ENCODE assay signal across 2 cellular contexts in the genomic region with DNA sequence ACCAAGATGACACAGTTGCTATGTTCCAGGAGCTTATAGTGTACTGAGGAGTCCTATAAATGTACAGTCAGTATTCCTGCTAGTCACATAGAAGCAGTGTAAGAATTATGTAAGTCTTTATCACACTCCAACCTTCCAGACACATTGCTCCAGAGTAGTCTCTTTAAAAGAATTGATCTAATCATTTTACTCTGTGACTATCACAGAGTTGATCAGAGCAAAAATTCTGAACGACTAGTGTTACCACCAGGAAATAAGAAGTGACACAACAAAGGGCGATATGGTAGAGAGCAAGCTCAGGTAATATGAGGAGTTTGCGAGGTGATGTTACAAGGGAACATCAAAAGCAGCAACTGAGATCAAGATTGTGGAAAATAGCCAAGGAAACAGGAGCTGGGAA.
TF ChIP-seq lines count a peak whose summit lies in the region.

No MANE protein-coding gene starts in this region.

TF ChIP-seq in SK-N-SH treated with all-trans-retinoic acid at 6 μM for 48 hours, 23 proteins besides CTCF, POLR2A, EP300 and RAD21 (continued from another document):
- no peak for TF ChIP-seq ESRRG (CRISPR knock-in tag; IDR thresholded peaks at IDR 0.05)
- TF ChIP-seq, protein P1, sequence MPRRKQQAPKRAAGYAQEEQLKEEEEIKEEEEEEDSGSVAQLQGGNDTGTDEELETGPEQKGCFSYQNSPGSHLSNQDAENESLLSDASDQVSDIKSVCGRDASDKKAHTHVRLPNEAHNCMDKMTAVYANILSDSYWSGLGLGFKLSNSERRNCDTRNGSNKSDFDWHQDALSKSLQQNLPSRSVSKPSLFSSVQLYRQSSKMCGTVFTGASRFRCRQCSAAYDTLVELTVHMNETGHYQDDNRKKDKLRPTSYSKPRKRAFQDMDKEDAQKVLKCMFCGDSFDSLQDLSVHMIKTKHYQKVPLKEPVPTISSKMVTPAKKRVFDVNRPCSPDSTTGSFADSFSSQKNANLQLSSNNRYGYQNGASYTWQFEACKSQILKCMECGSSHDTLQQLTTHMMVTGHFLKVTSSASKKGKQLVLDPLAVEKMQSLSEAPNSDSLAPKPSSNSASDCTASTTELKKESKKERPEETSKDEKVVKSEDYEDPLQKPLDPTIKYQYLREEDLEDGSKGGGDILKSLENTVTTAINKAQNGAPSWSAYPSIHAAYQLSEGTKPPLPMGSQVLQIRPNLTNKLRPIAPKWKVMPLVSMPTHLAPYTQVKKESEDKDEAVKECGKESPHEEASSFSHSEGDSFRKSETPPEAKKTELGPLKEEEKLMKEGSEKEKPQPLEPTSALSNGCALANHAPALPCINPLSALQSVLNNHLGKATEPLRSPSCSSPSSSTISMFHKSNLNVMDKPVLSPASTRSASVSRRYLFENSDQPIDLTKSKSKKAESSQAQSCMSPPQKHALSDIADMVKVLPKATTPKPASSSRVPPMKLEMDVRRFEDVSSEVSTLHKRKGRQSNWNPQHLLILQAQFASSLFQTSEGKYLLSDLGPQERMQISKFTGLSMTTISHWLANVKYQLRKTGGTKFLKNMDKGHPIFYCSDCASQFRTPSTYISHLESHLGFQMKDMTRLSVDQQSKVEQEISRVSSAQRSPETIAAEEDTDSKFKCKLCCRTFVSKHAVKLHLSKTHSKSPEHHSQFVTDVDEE (CRISPR knock-in tag; IDR thresholded peaks at IDR 0.05), result no peak
- no peak for TF ChIP-seq ZC3H10 (CRISPR knock-in tag; IDR thresholded peaks at IDR 0.05)
- no peak for TF ChIP-seq GLIS3 (CRISPR knock-in tag; IDR thresholded peaks at IDR 0.05)
- TF ChIP-seq, protein P2, sequence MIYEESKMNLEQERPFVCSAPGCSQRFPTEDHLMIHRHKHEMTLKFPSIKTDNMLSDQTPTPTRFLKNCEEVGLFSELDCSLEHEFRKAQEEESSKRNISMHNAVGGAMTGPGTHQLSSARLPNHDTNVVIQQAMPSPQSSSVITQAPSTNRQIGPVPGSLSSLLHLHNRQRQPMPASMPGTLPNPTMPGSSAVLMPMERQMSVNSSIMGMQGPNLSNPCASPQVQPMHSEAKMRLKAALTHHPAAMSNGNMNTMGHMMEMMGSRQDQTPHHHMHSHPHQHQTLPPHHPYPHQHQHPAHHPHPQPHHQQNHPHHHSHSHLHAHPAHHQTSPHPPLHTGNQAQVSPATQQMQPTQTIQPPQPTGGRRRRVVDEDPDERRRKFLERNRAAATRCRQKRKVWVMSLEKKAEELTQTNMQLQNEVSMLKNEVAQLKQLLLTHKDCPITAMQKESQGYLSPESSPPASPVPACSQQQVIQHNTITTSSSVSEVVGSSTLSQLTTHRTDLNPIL (CRISPR knock-in tag; IDR thresholded peaks at IDR 0.05; ENCODE audit: low read depth), result no peak
- no peak for TF ChIP-seq ZNF70 (CRISPR knock-in tag; IDR thresholded peaks at IDR 0.05)
- no peak for TF ChIP-seq ARNTL (CRISPR knock-in tag; IDR thresholded peaks at IDR 0.05; ENCODE audit: borderline replicate concordance, low read depth)
- TF ChIP-seq, protein P3, sequence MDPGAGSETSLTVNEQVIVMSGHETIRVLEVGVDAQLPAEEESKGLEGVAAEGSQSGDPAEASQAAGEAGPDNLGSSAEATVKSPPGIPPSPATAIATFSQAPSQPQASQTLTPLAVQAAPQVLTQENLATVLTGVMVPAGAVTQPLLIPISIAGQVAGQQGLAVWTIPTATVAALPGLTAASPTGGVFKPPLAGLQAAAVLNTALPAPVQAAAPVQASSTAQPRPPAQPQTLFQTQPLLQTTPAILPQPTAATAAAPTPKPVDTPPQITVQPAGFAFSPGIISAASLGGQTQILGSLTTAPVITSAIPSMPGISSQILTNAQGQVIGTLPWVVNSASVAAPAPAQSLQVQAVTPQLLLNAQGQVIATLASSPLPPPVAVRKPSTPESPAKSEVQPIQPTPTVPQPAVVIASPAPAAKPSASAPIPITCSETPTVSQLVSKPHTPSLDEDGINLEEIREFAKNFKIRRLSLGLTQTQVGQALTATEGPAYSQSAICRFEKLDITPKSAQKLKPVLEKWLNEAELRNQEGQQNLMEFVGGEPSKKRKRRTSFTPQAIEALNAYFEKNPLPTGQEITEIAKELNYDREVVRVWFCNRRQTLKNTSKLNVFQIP (CRISPR knock-in tag; IDR thresholded peaks at IDR 0.05; ENCODE audit: borderline replicate concordance, low read depth), result no peak
- TF ChIP-seq, protein P4, sequence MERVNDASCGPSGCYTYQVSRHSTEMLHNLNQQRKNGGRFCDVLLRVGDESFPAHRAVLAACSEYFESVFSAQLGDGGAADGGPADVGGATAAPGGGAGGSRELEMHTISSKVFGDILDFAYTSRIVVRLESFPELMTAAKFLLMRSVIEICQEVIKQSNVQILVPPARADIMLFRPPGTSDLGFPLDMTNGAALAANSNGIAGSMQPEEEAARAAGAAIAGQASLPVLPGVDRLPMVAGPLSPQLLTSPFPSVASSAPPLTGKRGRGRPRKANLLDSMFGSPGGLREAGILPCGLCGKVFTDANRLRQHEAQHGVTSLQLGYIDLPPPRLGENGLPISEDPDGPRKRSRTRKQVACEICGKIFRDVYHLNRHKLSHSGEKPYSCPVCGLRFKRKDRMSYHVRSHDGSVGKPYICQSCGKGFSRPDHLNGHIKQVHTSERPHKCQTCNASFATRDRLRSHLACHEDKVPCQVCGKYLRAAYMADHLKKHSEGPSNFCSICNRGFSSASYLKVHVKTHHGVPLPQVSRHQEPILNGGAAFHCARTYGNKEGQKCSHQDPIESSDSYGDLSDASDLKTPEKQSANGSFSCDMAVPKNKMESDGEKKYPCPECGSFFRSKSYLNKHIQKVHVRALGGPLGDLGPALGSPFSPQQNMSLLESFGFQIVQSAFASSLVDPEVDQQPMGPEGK (CRISPR knock-in tag; IDR thresholded peaks at IDR 0.05; ENCODE audit: borderline replicate concordance), result no peak
- no peak for TF ChIP-seq RARB (CRISPR knock-in tag; IDR thresholded peaks at IDR 0.05)
- no peak for TF ChIP-seq TOX (CRISPR knock-in tag; IDR thresholded peaks at IDR 0.05; ENCODE audit: borderline replicate concordance)
TF ChIP-seq in SK-N-SH treated with all-trans-retinoic acid at 6 μM for 48 hours: peak in this region for 0.

TF ChIP-seq in SK-N-SH, 30 proteins besides CTCF, POLR2A, EP300 and RAD21 (continued from another document):
- TF ChIP-seq, protein P5, sequence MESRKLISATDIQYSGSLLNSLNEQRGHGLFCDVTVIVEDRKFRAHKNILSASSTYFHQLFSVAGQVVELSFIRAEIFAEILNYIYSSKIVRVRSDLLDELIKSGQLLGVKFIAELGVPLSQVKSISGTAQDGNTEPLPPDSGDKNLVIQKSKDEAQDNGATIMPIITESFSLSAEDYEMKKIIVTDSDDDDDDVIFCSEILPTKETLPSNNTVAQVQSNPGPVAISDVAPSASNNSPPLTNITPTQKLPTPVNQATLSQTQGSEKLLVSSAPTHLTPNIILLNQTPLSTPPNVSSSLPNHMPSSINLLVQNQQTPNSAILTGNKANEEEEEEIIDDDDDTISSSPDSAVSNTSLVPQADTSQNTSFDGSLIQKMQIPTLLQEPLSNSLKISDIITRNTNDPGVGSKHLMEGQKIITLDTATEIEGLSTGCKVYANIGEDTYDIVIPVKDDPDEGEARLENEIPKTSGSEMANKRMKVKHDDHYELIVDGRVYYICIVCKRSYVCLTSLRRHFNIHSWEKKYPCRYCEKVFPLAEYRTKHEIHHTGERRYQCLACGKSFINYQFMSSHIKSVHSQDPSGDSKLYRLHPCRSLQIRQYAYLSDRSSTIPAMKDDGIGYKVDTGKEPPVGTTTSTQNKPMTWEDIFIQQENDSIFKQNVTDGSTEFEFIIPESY (IDR thresholded peaks at IDR 0.05; ENCODE audit: borderline replicate concordance, low read depth), result no peak
- TF ChIP-seq, protein P6, sequence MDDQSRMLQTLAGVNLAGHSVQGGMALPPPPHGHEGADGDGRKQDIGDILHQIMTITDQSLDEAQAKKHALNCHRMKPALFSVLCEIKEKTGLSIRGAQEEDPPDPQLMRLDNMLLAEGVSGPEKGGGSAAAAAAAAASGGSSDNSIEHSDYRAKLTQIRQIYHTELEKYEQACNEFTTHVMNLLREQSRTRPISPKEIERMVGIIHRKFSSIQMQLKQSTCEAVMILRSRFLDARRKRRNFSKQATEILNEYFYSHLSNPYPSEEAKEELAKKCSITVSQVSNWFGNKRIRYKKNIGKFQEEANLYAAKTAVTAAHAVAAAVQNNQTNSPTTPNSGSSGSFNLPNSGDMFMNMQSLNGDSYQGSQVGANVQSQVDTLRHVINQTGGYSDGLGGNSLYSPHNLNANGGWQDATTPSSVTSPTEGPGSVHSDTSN (IDR thresholded peaks at IDR 0.05), result no peak
- TF ChIP-seq JUND (IDR thresholded peaks at IDR 0.05) (no peak), RFX5 (IDR thresholded peaks at IDR 0.05; ENCODE audit: low read length) (no peak), SIN3A (IDR thresholded peaks at IDR 0.05; ENCODE audit: borderline replicate concordance, low read depth, low read length) (no peak), FOXJ3 (CRISPR knock-in tag; IDR thresholded peaks at IDR 0.05) (no peak), YY1 (IDR thresholded peaks at IDR 0.05; ENCODE audit: low read depth) (no peak), TCF12 (IDR thresholded peaks at IDR 0.05) (no peak), FOSL2 (IDR thresholded peaks at IDR 0.05; ENCODE audit: borderline replicate concordance, low read depth) (no peak), MEF2A (IDR thresholded peaks at IDR 0.05; ENCODE audit: borderline replicate concordance, low read depth) (no peak)
- TF ChIP-seq, protein P7, sequence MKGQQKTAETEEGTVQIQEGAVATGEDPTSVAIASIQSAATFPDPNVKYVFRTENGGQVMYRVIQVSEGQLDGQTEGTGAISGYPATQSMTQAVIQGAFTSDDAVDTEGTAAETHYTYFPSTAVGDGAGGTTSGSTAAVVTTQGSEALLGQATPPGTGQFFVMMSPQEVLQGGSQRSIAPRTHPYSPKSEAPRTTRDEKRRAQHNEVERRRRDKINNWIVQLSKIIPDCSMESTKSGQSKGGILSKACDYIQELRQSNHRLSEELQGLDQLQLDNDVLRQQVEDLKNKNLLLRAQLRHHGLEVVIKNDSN (IDR thresholded peaks at IDR 0.05; ENCODE audit: borderline replicate concordance, low read depth), result no peak
TF ChIP-seq in SK-N-SH: peak in this region for 0.
